ENCODE assay signal across 9 cellular contexts in genomic region chr18:33201509-33201926, GRCh38.
A peak's percentile ranks its signal among the peaks of the same experiment; 100 is the strongest.
DNase-seq lines count a peak whose midpoint lies in the region; ATAC-seq and TF ChIP-seq lines count a peak whose summit lies in the region.
"Had no signal": no experiment of that assay in that cellular context is flagged by ENCODE, and none has a peak within 500 bp of the region (broad histone marks: within the 10 kb centered on the region; RNA-seq: fewer than 3 reads in every experiment).

No MANE protein-coding gene starts in this region.

- peaks cover 0 to 5% (median 0%) of the 10 kb centered on the region in 3 donors for H3K4me1 Mint-ChIP-seq in T-cell

- H3K27ac Mint-ChIP-seq in T-cell, result no peak overlapping the region

- TF ChIP-seq CTCF in dorsolateral prefrontal cortex (IDR thresholded peaks at IDR 0.05 in 54 of 56, conservative IDR thresholded peaks at IDR 0.05 in 2 of 56; ENCODE audit: low read depth in 1 of 56, partially characterized antibody in 56 of 56), result peak; percentile 30 to 78 (median 64)

- intact Hi-C loops in dorsolateral prefrontal cortex (cut with DNase I), result no loop called here

- POLR2A ChIA-PET in T-cell (lab: Charles Lee), result interaction anchor here in 1 of 2 donors (0.7 kb wide), 1 partner anchor 8 kb away, joined by 9 read pairs; no protein-coding TSS in a partner anchor

- CTCF ChIA-PET in T-cell (lab: Charles Lee), result no interaction called here

- peaks cover 0 to 4% (median 0%) of the 10 kb centered on the region in 45 donors for H3K27me3 ChIP-seq in dorsolateral prefrontal cortex

- no peak overlapping the region for H3K27ac ChIP-seq in dorsolateral prefrontal cortex

- H3K4me3 ChIP-seq in dorsolateral prefrontal cortex, result peak overlapping the region in 37 of 59 donors; percentile 4 to 59 (median 23)

- H3K9me3 Mint-ChIP-seq in T-cell, result peaks cover 0 to 7% (median 4%) of the 10 kb centered on the region in 3 donors

- DNase-seq in DMS53 treated with DMSO at 0.1 percent for 48 hours (lab: John Stamatoyannopoulos, UW; ENCODE audit: unreplicated experiment) (peak; percentile 25), NCI-H146 (lab: John Stamatoyannopoulos, UW) (peak; percentile 80), dorsolateral prefrontal cortex (peak in 1 of 10 donors; percentile 11), mucosa of gallbladder (ENCODE audit: low spot score) (peak; percentile 24), T-helper 9 cell (no peak), T-cell (no peak)
- DNase-seq in effector CD4-positive, alpha-beta T cell, result no peak
- DNase-seq: stimulated activated CD4-positive, alpha-beta T cell treated with anti-CD3 and anti-CD28 coated beads, Interleukin-12 subunit alpha, Interleukin-12 subunit beta, amount 100 ng/mL, for 4 hours had no signal

- no peaks in the 10 kb centered on the region for H3K27me3 Mint-ChIP-seq in T-cell

- H3K4me3 Mint-ChIP-seq in T-cell, result no peak overlapping the region

- H3K36me3 Mint-ChIP-seq in T-cell, result no peaks in the 10 kb centered on the region

- ATAC-seq in HG03108 (IDR thresholded peaks at IDR 0.05; ENCODE audit: unreplicated experiment) (no peak), T-cell (replicated peaks in 1 of 4) (no peak)

Comparison
In these comparisons a context has a peak if more than half of its experiments do, and no peak if none do; other contexts are left out.
1. DNase-seq: peak in DMS53 treated with DMSO at 0.1 percent for 48 hours (single experiment), NCI-H146 (single experiment) and mucosa of gallbladder (single experiment); none in effector CD4-positive, alpha-beta T cell (single experiment), T-helper 9 cell (single experiment) and T-cell (0 of 34).